In the genomic region with DNA sequence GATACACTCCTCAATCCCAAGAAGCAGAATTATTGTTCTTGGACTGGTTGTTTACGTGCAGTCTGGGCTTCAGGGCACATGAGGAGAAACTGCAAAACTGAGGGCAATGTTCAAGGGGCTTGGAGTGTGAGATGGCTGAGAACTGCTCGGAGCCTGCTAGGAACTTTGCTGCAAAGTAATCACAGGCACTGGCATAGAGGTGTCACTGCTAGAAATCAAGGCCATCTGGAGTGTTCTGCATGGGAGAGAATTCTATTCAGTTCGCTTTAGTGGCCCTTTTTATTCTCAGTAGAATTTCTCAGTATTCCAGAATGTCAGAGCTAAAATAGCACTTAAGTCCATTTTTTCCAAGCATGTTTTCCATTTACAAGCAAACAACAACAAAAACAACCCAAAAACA, we compare ENCODE assay signal across 18 cellular contexts.
"Had no signal": no experiment of that assay in that cellular context is flagged by ENCODE, and none has a peak within 500 bp of the region (broad histone marks: within the 10 kb centered on the region; RNA-seq: fewer than 3 reads in every experiment).

No MANE protein-coding gene starts in this region.

- H3K27me3 ChIP-seq: ovary, thyroid gland, upper lobe of left lung, uterus had no signal

- H3K4me3 ChIP-seq: esophagus muscularis mucosa, gastrocnemius medialis, heart right ventricle, mucosa of descending colon, ovary, suprapubic skin, thyroid gland, upper lobe of left lung, uterus had no signal

- H3K27ac ChIP-seq: epithelial cell of prostate, esophagus muscularis mucosa, gastrocnemius medialis, heart right ventricle, ovary, suprapubic skin, thyroid gland, upper lobe of left lung, uterus had no signal

- H3K36me3 ChIP-seq: esophagus muscularis mucosa, gastrocnemius medialis, heart right ventricle, ovary, suprapubic skin, thyroid gland, upper lobe of left lung, uterus had no signal

- H3K4me1 ChIP-seq: esophagus muscularis mucosa, gastrocnemius medialis, heart right ventricle, suprapubic skin, thyroid gland, upper lobe of left lung, uterus had no signal

- DNase-seq: effector memory CD8-positive, alpha-beta T cell; gastrocnemius medialis; heart right ventricle; hypothalamus; kidney glomerular epithelial cell; mucosa of descending colon; naive thymus-derived CD8-positive, alpha-beta T cell; ovary; right cardiac atrium; stimulated activated CD4-positive, alpha-beta T cell treated with anti-CD3 and anti-CD28 coated beads, Interleukin-4, amount 100 ng/mL, for 1 hour; stimulated activated CD8-positive, alpha-beta memory T cell treated with anti-CD3 and anti-CD28 coated beads, Interleukin-4, amount 100 ng/mL, for 48 hours; stimulated activated naive CD8-positive, alpha-beta T cell treated with anti-CD3 and anti-CD28 coated beads, Interleukin-15, Interleukin-2, amounts not matched to agents 100 U/mL and 50 U/mL, for 24 hours; thyroid gland; upper lobe of left lung; uterus had no signal

- H3K9me3 ChIP-seq: gastrocnemius medialis, mucosa of descending colon, ovary, suprapubic skin, thyroid gland, uterus had no signal
